Comparison of ENCODE assay signal across 14 cellular contexts in genomic region chr5:94057217-94057616, GRCh38.
"Had no signal": no experiment of that assay in that cellular context is flagged by ENCODE, and none has a peak within 500 bp of the region (broad histone marks: within the 10 kb centered on the region; RNA-seq: fewer than 3 reads in every experiment).

No MANE protein-coding gene starts in this region.

- H3K27ac Mint-ChIP-seq: activated CD8-positive, alpha-beta memory T cell treated with anti-CD3 and anti-CD28 coated beads, Interleukin-2, amount 10 ng/mL, durations not matched to agents 7 days and 5 days; activated naive CD8-positive, alpha-beta T cell treated with anti-CD3 and anti-CD28 coated beads for 36 hours; activated T-cell treated with anti-CD3 and anti-CD28 coated beads, Interleukin-2, amount 50 U/mL, for 24 hours; type B pancreatic cell had no signal

- H3K36me3 Mint-ChIP-seq: type B pancreatic cell had no signal

- ATAC-seq: activated CD8-positive, alpha-beta memory T cell treated with anti-CD3 and anti-CD28 coated beads, Interleukin-2, amount 10 ng/mL, durations not matched to agents 7 days and 5 days had no signal

- H3K27me3 Mint-ChIP-seq: activated CD8-positive, alpha-beta memory T cell treated with anti-CD3 and anti-CD28 coated beads, Interleukin-2, amount 10 ng/mL, durations not matched to agents 7 days and 5 days; activated naive CD8-positive, alpha-beta T cell treated with anti-CD3 and anti-CD28 coated beads for 36 hours; activated T-cell treated with anti-CD3 and anti-CD28 coated beads, Interleukin-2, amount 50 U/mL, for 24 hours; type B pancreatic cell had no signal

- DNase-seq: activated CD4-positive, alpha-beta T cell treated with anti-CD3 and anti-CD28 coated beads for 1 hour; activated CD4-positive, alpha-beta T cell treated with anti-CD3 and anti-CD28 coated beads, Interleukin-2, amount 50 U/mL, for 48 hours; activated CD8-positive, alpha-beta memory T cell treated with anti-CD3 and anti-CD28 coated beads, Interleukin-2, amount 10 ng/mL, durations not matched to agents 7 days and 5 days; activated gamma-delta T cell treated with Interleukin-2 at 50 U/mL for 16 hours; activated naive CD8-positive, alpha-beta T cell treated with anti-CD3 and anti-CD28 coated beads for 36 hours; activated T-cell treated with anti-CD3 and anti-CD28 coated beads, Interleukin-2, amount 50 U/mL, for 24 hours; anterior cingulate cortex; dermis blood vessel endothelial cell; erythroblast; hippocampal formation; kidney glomerular epithelial cell; stimulated activated CD4-positive, alpha-beta T cell treated with anti-CD3 and anti-CD28 coated beads, Interleukin-12 subunit alpha, Interleukin-12 subunit beta, amount 100 ng/mL, for 4 hours; stimulated activated naive CD4-positive, alpha-beta T cell had no signal

- H3K4me3 Mint-ChIP-seq: activated CD8-positive, alpha-beta memory T cell treated with anti-CD3 and anti-CD28 coated beads, Interleukin-2, amount 10 ng/mL, durations not matched to agents 7 days and 5 days; activated naive CD8-positive, alpha-beta T cell treated with anti-CD3 and anti-CD28 coated beads for 36 hours; activated T-cell treated with anti-CD3 and anti-CD28 coated beads, Interleukin-2, amount 50 U/mL, for 24 hours; type B pancreatic cell had no signal

- H3K9me3 Mint-ChIP-seq: type B pancreatic cell had no signal
